In genomic region chr11:134664447-134664846, GRCh38 we compare ENCODE assay signal across 16 cellular contexts.
DNase-seq lines count a peak whose midpoint lies in the region; ATAC-seq and TF ChIP-seq lines count a peak whose summit lies in the region.
"Had no signal": no experiment of that assay in that cellular context is flagged by ENCODE, and none has a peak within 500 bp of the region (broad histone marks: within the 10 kb centered on the region; RNA-seq: fewer than 3 reads in every experiment).

No MANE protein-coding gene starts in this region.

- in situ Hi-C loops in KBM-7 (cut with MboI; ENCODE audit: low pct_unique_long_range_greater_than_20kb, low sequenced_read_pairs), result no loop called here

- no peak overlapping the region for H3K4me3 ChIP-seq in stomach
- no peak overlapping the region for H3K4me3 ChIP-seq in breast epithelium
- H3K4me3 ChIP-seq: BLaER1, GM12878, GM23248 had no signal

- peaks cover 0 to 13% (median 0%) of the 10 kb centered on the region in 3 donors for H3K27me3 ChIP-seq in stomach
- H3K27me3 ChIP-seq in breast epithelium, result peaks cover 0 to 11% of the 10 kb centered on the region in 2 donors
- H3K27me3 ChIP-seq: BLaER1 had no signal

- H3K27ac ChIP-seq in KOPT-K1 (ENCODE audit: low read depth, low read length, poor library complexity, severe bottlenecking), result peak overlapping the region; percentile 7
- H3K27ac ChIP-seq in stomach, result no peak overlapping the region
- no peak overlapping the region for H3K27ac ChIP-seq in breast epithelium
- H3K27ac ChIP-seq: BLaER1, GM23248 had no signal

- intact Hi-C loops in stomach (cut with DNase I; ENCODE audit: low total_unique reads), result no loop called here
- intact Hi-C loops in breast epithelium (cut with DNase I; ENCODE audit: low total_unique reads), result no loop called here

- H3K9me3 ChIP-seq in KOPT-K1 (ENCODE audit: insufficient read depth, low read length, poor library complexity, severe bottlenecking), result peaks cover 29% of the 10 kb centered on the region
- peaks cover 0 to 7% (median 2%) of the 10 kb centered on the region in 4 donors for H3K9me3 ChIP-seq in stomach
- H3K9me3 ChIP-seq in breast epithelium, result no peaks in the 10 kb centered on the region

- no peaks in the 10 kb centered on the region for H3K36me3 ChIP-seq in KOPT-K1 (ENCODE audit: insufficient read depth, low read length)
- no peaks in the 10 kb centered on the region for H3K36me3 ChIP-seq in stomach
- no peaks in the 10 kb centered on the region for H3K36me3 ChIP-seq in breast epithelium
- H3K36me3 ChIP-seq: BLaER1 had no signal

- no peak for TF ChIP-seq CTCF in stomach (IDR thresholded peaks at IDR 0.05)
- TF ChIP-seq CTCF in breast epithelium (IDR thresholded peaks at IDR 0.05), result no peak

- H3K4me1 ChIP-seq in stomach (no peaks in the 10 kb centered on the region), breast epithelium (no peaks in the 10 kb centered on the region)
- H3K4me1 ChIP-seq: BLaER1 had no signal

- TF ChIP-seq POLR2A in stomach (IDR thresholded peaks at IDR 0.05) (no peak), breast epithelium (IDR thresholded peaks at IDR 0.05) (no peak)

- no peak for TF ChIP-seq EP300 in stomach (IDR thresholded peaks at IDR 0.05)

- no peak for ATAC-seq in GM18861 (IDR thresholded peaks at IDR 0.05; ENCODE audit: unreplicated experiment)
- ATAC-seq: GM12878, HCT116 had no signal

- 33 to 94% (median 86%) methylated on average over 1 to 18 of the region's 18 CpGs for WGBS in stomach, 5 donors

- DNase-seq in activated CD8-positive, alpha-beta memory T cell treated with anti-CD3 and anti-CD28 coated beads, Interleukin-2, amount 50 U/mL, for 48 hours, result peak; percentile 18
- DNase-seq in activated CD8-positive, alpha-beta memory T cell treated with anti-CD3 and anti-CD28 coated beads, Interleukin-2, amount 50 U/mL, for 4 hours, result no peak
- peak; percentile 81 for DNase-seq in mesenteric fat pad (ENCODE audit: low spot score)
- DNase-seq in stomach, result peak; percentile 14
- no peak for DNase-seq in breast epithelium (ENCODE audit: low spot score in 2 of 2)
- no peak for DNase-seq in KBM-7
- DNase-seq: 8988T, AML-193, Calu3, DMS 273 treated with DMSO at 0.1 percent for 48 hours, GM23248 had no signal

Comparison
In these comparisons a context has a peak if more than half of its experiments do, and no peak if none do; other contexts are left out.
1. DNase-seq: peak in activated CD8-positive, alpha-beta memory T cell treated with anti-CD3 and anti-CD28 coated beads, Interleukin-2, amount 50 U/mL, for 48 hours (single experiment), mesenteric fat pad (single experiment) and stomach (single experiment); none in activated CD8-positive, alpha-beta memory T cell treated with anti-CD3 and anti-CD28 coated beads, Interleukin-2, amount 50 U/mL, for 4 hours (single experiment), breast epithelium (0 of 2) and KBM-7 (single experiment).